ENCODE assay signal across 17 cellular contexts in genomic region chr1:236149003-236149595, GRCh38. TPM values are rescaled to one million over a fixed set of nuclear protein-coding genes. Genes with fewer than 3 reads are reported as not detected.
A peak's percentile ranks its signal among the peaks of the same experiment; 100 is the strongest.
DNase-seq lines count a peak whose midpoint lies in the region; ATAC-seq and TF ChIP-seq lines count a peak whose summit lies in the region.
"Had no signal": no experiment of that assay in that cellular context is flagged by ENCODE, and none has a peak within 500 bp of the region (broad histone marks: within the 10 kb centered on the region; RNA-seq: fewer than 3 reads in every experiment).

No MANE protein-coding gene starts in this region.

- H3K4me3 ChIP-seq in heart left ventricle (no peak overlapping the region), H7 (ENCODE audit: insufficient read depth, low read depth, low read length) (no peak overlapping the region)
- H3K4me3 ChIP-seq: BLaER1, GM23248 had no signal

- H3K9me3 ChIP-seq in heart left ventricle: no peaks in the 10 kb centered on the region
- H3K9me3 ChIP-seq: BLaER1 had no signal

- peaks cover 0 to 80% (median 44%) of the 10 kb centered on the region in 12 donors for H3K4me1 ChIP-seq in heart left ventricle

- no peaks in the 10 kb centered on the region for H3K9me3 Mint-ChIP-seq in central memory CD8-positive, alpha-beta T cell
- H3K9me3 Mint-ChIP-seq in stimulated activated naive B cell treated with anti-CD40 and anti-IgM and Interleukin-4, amounts not matched to agents 10 μg/mL and 1 μg/mL and 100 μg/mL, for 72 hours: no peaks in the 10 kb centered on the region
- H3K9me3 Mint-ChIP-seq in activated naive CD8-positive, alpha-beta T cell treated with anti-CD3 and anti-CD28 coated beads for 36 hours: no peaks in the 10 kb centered on the region

- 75 to 87% (median 85%) methylated on average over 16 to 18 of the region's 18 CpGs for WGBS in heart left ventricle, 4 donors

- H3K27me3 Mint-ChIP-seq in central memory CD8-positive, alpha-beta T cell: no peaks in the 10 kb centered on the region
- peaks cover 26 to 30% of the 10 kb centered on the region in 2 donors for H3K27me3 Mint-ChIP-seq in stimulated activated naive B cell treated with anti-CD40 and anti-IgM and Interleukin-4, amounts not matched to agents 10 μg/mL and 1 μg/mL and 100 μg/mL, for 72 hours
- H3K27me3 Mint-ChIP-seq in activated naive CD8-positive, alpha-beta T cell treated with anti-CD3 and anti-CD28 coated beads for 36 hours: no peaks in the 10 kb centered on the region

- H3K27me3 ChIP-seq in heart left ventricle (no peaks in the 10 kb centered on the region), H7 (ENCODE audit: control insufficient read depth, insufficient read depth, low read length) (peaks cover 6% of the 10 kb centered on the region)
- H3K27me3 ChIP-seq: BLaER1 had no signal

- peaks cover 59% of the 10 kb centered on the region for H3K4me1 Mint-ChIP-seq in central memory CD8-positive, alpha-beta T cell
- peaks cover 43 to 65% of the 10 kb centered on the region in 2 donors for H3K4me1 Mint-ChIP-seq in stimulated activated naive B cell treated with anti-CD40 and anti-IgM and Interleukin-4, amounts not matched to agents 10 μg/mL and 1 μg/mL and 100 μg/mL, for 72 hours
- H3K4me1 Mint-ChIP-seq in activated naive CD8-positive, alpha-beta T cell treated with anti-CD3 and anti-CD28 coated beads for 36 hours: peaks cover 15% of the 10 kb centered on the region

- H3K27ac ChIP-seq in heart left ventricle: peak overlapping the region in 11 of 12 donors; percentile 62 to 87 (median 77)
- H3K27ac ChIP-seq: BLaER1, GM23248, RWPE1 had no signal

- no peak overlapping the region for H3K4me3 Mint-ChIP-seq in central memory CD8-positive, alpha-beta T cell
- peak overlapping the region; percentile 38 to 42 for H3K4me3 Mint-ChIP-seq in stimulated activated naive B cell treated with anti-CD40 and anti-IgM and Interleukin-4, amounts not matched to agents 10 μg/mL and 1 μg/mL and 100 μg/mL, for 72 hours
- no peak overlapping the region for H3K4me3 Mint-ChIP-seq in activated naive CD8-positive, alpha-beta T cell treated with anti-CD3 and anti-CD28 coated beads for 36 hours

- TF ChIP-seq CTCF in heart left ventricle (IDR thresholded peaks at IDR 0.05): no peak

- ATAC-seq in heart left ventricle (no peak), Right ventricle myocardium inferior (no peak)
- ATAC-seq in central memory CD8-positive, alpha-beta T cell (replicated peaks; ENCODE audit: extremely low read depth, poor library complexity, severe bottlenecking): no peak
- no peak for ATAC-seq in stimulated activated naive B cell treated with anti-CD40 and anti-IgM and Interleukin-4, amounts not matched to agents 10 μg/mL and 1 μg/mL and 100 μg/mL, for 72 hours (replicated peaks)

- H3K36me3 Mint-ChIP-seq in central memory CD8-positive, alpha-beta T cell (ENCODE audit: insufficient read depth): peaks cover 6% of the 10 kb centered on the region
- H3K36me3 Mint-ChIP-seq in stimulated activated naive B cell treated with anti-CD40 and anti-IgM and Interleukin-4, amounts not matched to agents 10 μg/mL and 1 μg/mL and 100 μg/mL, for 72 hours: peaks cover 63 to 79% of the 10 kb centered on the region in 2 donors
- no peaks in the 10 kb centered on the region for H3K36me3 Mint-ChIP-seq in activated naive CD8-positive, alpha-beta T cell treated with anti-CD3 and anti-CD28 coated beads for 36 hours

- no peak for TF ChIP-seq POLR2A in heart left ventricle (IDR thresholded peaks at IDR 0.05)

- intact Hi-C loops in heart left ventricle (cut with DNase I) (loop anchor here in 1 of 10 donors (10.0 kb wide), 1 partner anchor 136 kb away; the partner anchor contains the start of gene ERO1B), Right ventricle myocardium inferior (cut with DNase I) (loop anchor here (10.0 kb wide), 1 partner anchor 136 kb away; the partner anchor contains the start of gene ERO1B)

- DNase-seq in heart left ventricle (no peak), Right ventricle myocardium inferior (ENCODE audit: missing footprints) (no peak), mesenteric fat pad (ENCODE audit: low spot score) (peak; percentile 62), H7 (no peak), SIG-M5 (lab: John Stamatoyannopoulos, UW) (no peak)
- no peak for DNase-seq in central memory CD8-positive, alpha-beta T cell (ENCODE audit: low spot score in 2 of 2)
- no peak for DNase-seq in stimulated activated naive B cell treated with anti-CD40 and anti-IgM and Interleukin-4, amounts not matched to agents 10 μg/mL and 1 μg/mL and 100 μg/mL, for 72 hours
- DNase-seq in activated naive CD8-positive, alpha-beta T cell treated with anti-CD3 and anti-CD28 coated beads for 36 hours: no peak
- DNase-seq: 8988T, GM23248, KG1, NCI-H1048, NCI-H2227 treated with DMSO at 0.1 percent for 48 hours, NCI-H524 treated with DMSO at 0.1 percent for 48 hours, OCI-M1 had no signal

- H3K27ac Mint-ChIP-seq in central memory CD8-positive, alpha-beta T cell (ENCODE audit: low read depth): peak overlapping the region; percentile 32
- peak overlapping the region; percentile 91 for H3K27ac Mint-ChIP-seq in stimulated activated naive B cell treated with anti-CD40 and anti-IgM and Interleukin-4, amounts not matched to agents 10 μg/mL and 1 μg/mL and 100 μg/mL, for 72 hours
- no peak overlapping the region for H3K27ac Mint-ChIP-seq in activated naive CD8-positive, alpha-beta T cell treated with anti-CD3 and anti-CD28 coated beads for 36 hours

- H3K36me3 ChIP-seq in heart left ventricle (peaks cover 0 to 11% (median 0%) of the 10 kb centered on the region in 9 donors), H7 (replicated peaks; ENCODE audit: control insufficient read depth, insufficient read depth, low read length) (no peaks in the 10 kb centered on the region)
- H3K36me3 ChIP-seq: BLaER1 had no signal

RNA-seq across cellular contexts. Expression of gene GPR137B, which starts 6.8 kb away (rescaled TPM):
- total RNA-seq in heart left ventricle: 10 to 100 TPM; 27.7 to 49.8 (median 48.4) TPM
- polyA plus RNA-seq in heart left ventricle: 10 to 100 TPM; 14.9 to 37.4 TPM
- total RNA-seq in Right ventricle myocardium inferior: 32.0 TPM
- 32.9 TPM for total RNA-seq in mesenteric fat pad
- 1.5 and 1.6 TPM in 2 replicates for total RNA-seq in H7 (2014; rRNA removed; shearing (Covaris generic))
- 1 to 10 TPM; 4.6 to 4.7 TPM for total RNA-seq in activated naive CD8-positive, alpha-beta T cell treated with anti-CD3 and anti-CD28 coated beads for 36 hours

Comparison
In these comparisons a context has a peak if more than half of its experiments do, and no peak if none do; other contexts are left out.
1. H3K4me3 Mint-ChIP-seq: peak in stimulated activated naive B cell treated with anti-CD40 and anti-IgM and Interleukin-4, amounts not matched to agents 10 μg/mL and 1 μg/mL and 100 μg/mL, for 72 hours (2 of 2); none in central memory CD8-positive, alpha-beta T cell (single experiment) and activated naive CD8-positive, alpha-beta T cell treated with anti-CD3 and anti-CD28 coated beads for 36 hours (single experiment).